ENCODE assay signal across 10 cellular contexts in the genomic region with DNA sequence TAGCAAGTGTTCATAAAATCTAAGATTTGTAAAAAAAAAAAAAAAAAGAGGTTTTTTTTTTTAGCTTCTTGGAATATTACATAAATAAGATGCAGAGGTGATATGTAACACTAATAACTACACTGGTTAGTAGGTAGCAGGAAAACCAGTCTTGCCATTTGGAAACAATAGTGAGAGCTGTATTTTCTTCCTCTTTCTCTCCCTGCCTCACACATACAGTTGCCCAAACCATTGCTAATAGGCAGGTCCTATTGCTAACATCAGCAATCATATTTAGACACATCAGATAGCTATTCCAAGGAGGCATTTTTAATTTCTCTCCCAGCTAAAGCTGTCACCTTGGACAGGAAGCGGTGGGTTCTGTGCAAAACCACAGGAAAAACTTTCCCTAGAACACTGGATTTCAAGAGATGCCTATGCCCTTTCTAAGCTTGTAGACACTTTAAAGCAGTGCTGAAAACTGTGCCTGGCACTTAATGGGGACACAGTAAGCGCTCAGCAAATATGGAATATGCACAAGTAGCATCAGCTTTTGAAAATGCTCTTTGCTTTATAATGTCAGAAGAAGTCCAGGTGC. TPM values are rescaled to one million over a fixed set of nuclear protein-coding genes. Genes with fewer than 3 reads are reported as not detected.
A peak's percentile ranks its signal among the peaks of the same experiment; 100 is the strongest.
DNase-seq lines count a peak whose midpoint lies in the region; ATAC-seq and TF ChIP-seq lines count a peak whose summit lies in the region.
"Had no signal": no experiment of that assay in that cellular context is flagged by ENCODE, and none has a peak within 500 bp of the region (broad histone marks: within the 10 kb centered on the region; RNA-seq: fewer than 3 reads in every experiment).

No MANE protein-coding gene starts in this region.

- H3K9me3 ChIP-seq in stomach smooth muscle (ENCODE audit: control insufficient read depth in 2 of 2, low read length in 2 of 2) (no peaks in the 10 kb centered on the region), Caco-2 (no peaks in the 10 kb centered on the region)

- TF ChIP-seq CTCF in coronary artery (IDR thresholded peaks at IDR 0.05) (no peak), Caco-2 (IDR thresholded peaks at IDR 0.05; ENCODE audit: insufficient read depth in 1 of 2, low read depth in 1 of 2, low read length in 1 of 2, severe bottlenecking in 1 of 2, unreplicated experiment in 1 of 2) (no peak)

- no peaks in the 10 kb centered on the region for H3K27me3 Mint-ChIP-seq in Caco-2 (ENCODE audit: insufficient read depth, unreplicated experiment)

- POLR2A ChIA-PET in Caco-2 (lab: Charles Lee), result no interaction called here

- BruUV-seq in Caco-2 (replicated peaks; lab: Mats Ljungman, UMichigan), result no TSS peak

- H3K27me3 ChIP-seq in stomach smooth muscle (ENCODE audit: control insufficient read depth in 1 of 2, insufficient read depth in 2 of 2, low read length in 2 of 2) (no peaks in the 10 kb centered on the region), Caco-2 (replicated peaks; ENCODE audit: control insufficient read depth, insufficient read depth, low read length) (no peaks in the 10 kb centered on the region)
- H3K27me3 ChIP-seq: brain microvascular endothelial cell had no signal

- no peak overlapping the region for H3K9ac ChIP-seq in stomach smooth muscle (ENCODE audit: low read length in 2 of 2)

- H3K36me3 Mint-ChIP-seq in Caco-2 (ENCODE audit: insufficient read depth, unreplicated experiment), result no peaks in the 10 kb centered on the region

- H3K4me1 Mint-ChIP-seq in Caco-2 (ENCODE audit: low read depth, unreplicated experiment), result peaks cover 35% of the 10 kb centered on the region

- intact Hi-C loops in Caco-2 (cut with micrococcal nuclease; ENCODE audit: unreplicated experiment), result no loop called here

- peak overlapping the region; percentile 53 for H3K4me3 ChIP-seq in coronary artery
- peak overlapping the region in 1 of 2 donors; percentile 22 for H3K4me3 ChIP-seq in stomach smooth muscle (ENCODE audit: low read length in 2 of 2)
- H3K4me3 ChIP-seq in Caco-2 (ENCODE audit: low read depth, low read length), result no peak overlapping the region
- H3K4me3 ChIP-seq: K562 had no signal

- peak; percentile 29 for DNase-seq in GDM1 (lab: John Stamatoyannopoulos, UW)
- peak; percentile 52 for DNase-seq in MV-4-11 (lab: John Stamatoyannopoulos, UW)
- no peak for DNase-seq in coronary artery (ENCODE audit: low spot score)
- no peak for DNase-seq in Caco-2
- DNase-seq in NCI-H2171 treated with DMSO at 0.1 percent for 48 hours (lab: John Stamatoyannopoulos, UW), result no peak
- DNase-seq: brain microvascular endothelial cell had no signal

- H3K36me3 ChIP-seq in stomach smooth muscle (ENCODE audit: control insufficient read depth in 2 of 2, insufficient read depth in 2 of 2, low read length in 2 of 2) (no peaks in the 10 kb centered on the region), Caco-2 (ENCODE audit: control insufficient read depth, insufficient read depth, low read length) (no peaks in the 10 kb centered on the region)
- H3K36me3 ChIP-seq: brain microvascular endothelial cell had no signal

- H3K27ac ChIP-seq in coronary artery, result peak overlapping the region; percentile 91 to 99
- peak overlapping the region; percentile 46 for H3K27ac ChIP-seq in stomach smooth muscle (ENCODE audit: low read length)
- H3K27ac ChIP-seq: brain microvascular endothelial cell had no signal

- no peak for ATAC-seq in GM19463 (IDR thresholded peaks at IDR 0.05; ENCODE audit: unreplicated experiment)
- ATAC-seq: HCT116, K562 had no signal

- H3K4me3 Mint-ChIP-seq in Caco-2 (ENCODE audit: unreplicated experiment), result no peak overlapping the region

- H3K4me1 ChIP-seq in stomach smooth muscle (ENCODE audit: control insufficient read depth, insufficient read depth, low read length), result peaks cover 60% of the 10 kb centered on the region
- peaks cover 16% of the 10 kb centered on the region for H3K4me1 ChIP-seq in Caco-2

- no peaks in the 10 kb centered on the region for H3K9me3 Mint-ChIP-seq in Caco-2 (ENCODE audit: unreplicated experiment)

- CTCF ChIA-PET in Caco-2 (lab: Charles Lee), result no interaction called here

- H3K27ac Mint-ChIP-seq in Caco-2 (ENCODE audit: unreplicated experiment), result no peak overlapping the region

RNA-seq across cellular contexts. Expression of a gene that starts 50.8 kb away (rescaled TPM):
- total RNA-seq in Caco-2 (2022), result 33.8 and 37.0 TPM in 2 replicates

Comparison
In these comparisons a context has a peak if more than half of its experiments do, and no peak if none do; other contexts are left out.
1. DNase-seq: peak in GDM1 (single experiment) and MV-4-11 (single experiment); none in coronary artery (single experiment), Caco-2 (0 of 2) and NCI-H2171 treated with DMSO at 0.1 percent for 48 hours (single experiment).